1 cellular context compared by ENCODE assay signal in the genomic region with DNA sequence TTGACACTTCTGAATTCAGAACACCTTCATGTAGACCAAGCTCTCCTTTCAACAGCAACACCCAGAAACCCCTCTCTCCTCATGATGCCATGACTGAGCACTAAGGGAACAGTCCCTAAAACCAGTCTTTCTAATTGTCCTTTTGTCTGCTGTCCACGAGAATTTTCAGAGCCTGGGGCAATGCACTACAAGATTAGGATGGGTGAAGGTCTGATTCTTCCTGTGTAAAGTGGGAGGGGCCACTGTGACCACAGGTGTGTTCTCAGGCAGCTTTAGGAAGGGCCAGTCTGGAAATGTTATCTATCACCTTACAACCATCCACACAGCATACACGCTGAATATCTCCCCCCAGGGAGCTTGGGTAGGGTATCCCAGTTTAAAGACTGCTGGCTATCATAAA.
TF ChIP-seq lines count a peak whose summit lies in the region.

No MANE protein-coding gene starts in this region.

TF ChIP-seq in WTC11, 78 proteins besides CTCF, POLR2A, EP300 and RAD21 (continued from another document):
- TF ChIP-seq ATF2 (CRISPR knock-in tag; IDR thresholded peaks at IDR 0.05; ENCODE audit: borderline replicate concordance, low read depth), result no peak
- TF ChIP-seq, protein P1, sequence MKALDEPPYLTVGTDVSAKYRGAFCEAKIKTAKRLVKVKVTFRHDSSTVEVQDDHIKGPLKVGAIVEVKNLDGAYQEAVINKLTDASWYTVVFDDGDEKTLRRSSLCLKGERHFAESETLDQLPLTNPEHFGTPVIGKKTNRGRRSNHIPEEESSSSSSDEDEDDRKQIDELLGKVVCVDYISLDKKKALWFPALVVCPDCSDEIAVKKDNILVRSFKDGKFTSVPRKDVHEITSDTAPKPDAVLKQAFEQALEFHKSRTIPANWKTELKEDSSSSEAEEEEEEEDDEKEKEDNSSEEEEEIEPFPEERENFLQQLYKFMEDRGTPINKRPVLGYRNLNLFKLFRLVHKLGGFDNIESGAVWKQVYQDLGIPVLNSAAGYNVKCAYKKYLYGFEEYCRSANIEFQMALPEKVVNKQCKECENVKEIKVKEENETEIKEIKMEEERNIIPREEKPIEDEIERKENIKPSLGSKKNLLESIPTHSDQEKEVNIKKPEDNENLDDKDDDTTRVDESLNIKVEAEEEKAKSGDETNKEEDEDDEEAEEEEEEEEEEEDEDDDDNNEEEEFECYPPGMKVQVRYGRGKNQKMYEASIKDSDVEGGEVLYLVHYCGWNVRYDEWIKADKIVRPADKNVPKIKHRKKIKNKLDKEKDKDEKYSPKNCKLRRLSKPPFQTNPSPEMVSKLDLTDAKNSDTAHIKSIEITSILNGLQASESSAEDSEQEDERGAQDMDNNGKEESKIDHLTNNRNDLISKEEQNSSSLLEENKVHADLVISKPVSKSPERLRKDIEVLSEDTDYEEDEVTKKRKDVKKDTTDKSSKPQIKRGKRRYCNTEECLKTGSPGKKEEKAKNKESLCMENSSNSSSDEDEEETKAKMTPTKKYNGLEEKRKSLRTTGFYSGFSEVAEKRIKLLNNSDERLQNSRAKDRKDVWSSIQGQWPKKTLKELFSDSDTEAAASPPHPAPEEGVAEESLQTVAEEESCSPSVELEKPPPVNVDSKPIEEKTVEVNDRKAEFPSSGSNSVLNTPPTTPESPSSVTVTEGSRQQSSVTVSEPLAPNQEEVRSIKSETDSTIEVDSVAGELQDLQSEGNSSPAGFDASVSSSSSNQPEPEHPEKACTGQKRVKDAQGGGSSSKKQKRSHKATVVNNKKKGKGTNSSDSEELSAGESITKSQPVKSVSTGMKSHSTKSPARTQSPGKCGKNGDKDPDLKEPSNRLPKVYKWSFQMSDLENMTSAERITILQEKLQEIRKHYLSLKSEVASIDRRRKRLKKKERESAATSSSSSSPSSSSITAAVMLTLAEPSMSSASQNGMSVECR (CRISPR knock-in tag; IDR thresholded peaks at IDR 0.05; ENCODE audit: borderline replicate concordance), result no peak
- no peak for TF ChIP-seq ZNF232 (CRISPR knock-in tag; IDR thresholded peaks at IDR 0.05)
- TF ChIP-seq ZNF532 (CRISPR knock-in tag; IDR thresholded peaks at IDR 0.05; ENCODE audit: borderline replicate concordance), result no peak
- TF ChIP-seq, protein P2, sequence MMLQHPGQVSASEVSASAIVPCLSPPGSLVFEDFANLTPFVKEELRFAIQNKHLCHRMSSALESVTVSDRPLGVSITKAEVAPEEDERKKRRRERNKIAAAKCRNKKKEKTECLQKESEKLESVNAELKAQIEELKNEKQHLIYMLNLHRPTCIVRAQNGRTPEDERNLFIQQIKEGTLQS (CRISPR knock-in tag; conservative IDR thresholded peaks at IDR 0.05), result no peak
